ENCODE assay signal across 2 cellular contexts in genomic region chr7:412313-412710, GRCh38.
TF ChIP-seq lines count a peak whose summit lies in the region.

No MANE protein-coding gene starts in this region.

TF ChIP-seq in SK-N-SH, 30 proteins besides CTCF, POLR2A, EP300 and RAD21:
- TF ChIP-seq JUND (IDR thresholded peaks at IDR 0.05) (no peak), MEF2A (IDR thresholded peaks at IDR 0.05; ENCODE audit: borderline replicate concordance, low read depth) (no peak), USF2 (IDR thresholded peaks at IDR 0.05; ENCODE audit: borderline replicate concordance, low read depth, low read length) (no peak), YY1 (IDR thresholded peaks at IDR 0.05; ENCODE audit: low read depth) (no peak), MXI1 (IDR thresholded peaks at IDR 0.05; ENCODE audit: low read depth, low read length) (no peak), PBX3 (IDR thresholded peaks at IDR 0.05) (no peak), EZH2phosphoT487 (IDR thresholded peaks at IDR 0.05; ENCODE audit: borderline replicate concordance, low read depth) (no peak), TCF12 (IDR thresholded peaks at IDR 0.05) (no peak), USF1 (IDR thresholded peaks at IDR 0.05; ENCODE audit: borderline replicate concordance, low read depth) (no peak), FOXM1 (IDR thresholded peaks at IDR 0.05; ENCODE audit: low read depth) (no peak), ELF1 (IDR thresholded peaks at IDR 0.05) (no peak), IRF3 (IDR thresholded peaks at IDR 0.05; ENCODE audit: low read depth, low read length) (no peak)

TF ChIP-seq in SK-N-SH treated with all-trans-retinoic acid at 6 μM for 48 hours, 23 proteins besides CTCF, POLR2A, EP300 and RAD21:
- TF ChIP-seq TOX (CRISPR knock-in tag; IDR thresholded peaks at IDR 0.05; ENCODE audit: borderline replicate concordance): no peak
- no peak for TF ChIP-seq ZNF70 (CRISPR knock-in tag; IDR thresholded peaks at IDR 0.05)
- no peak for TF ChIP-seq ZNF565 (CRISPR knock-in tag; conservative IDR thresholded peaks at IDR 0.05; ENCODE audit: low read depth)
- no peak for TF ChIP-seq ISL1 (CRISPR knock-in tag; IDR thresholded peaks at IDR 0.05)
- no peak for TF ChIP-seq POU6F1 (CRISPR knock-in tag; IDR thresholded peaks at IDR 0.05; ENCODE audit: borderline replicate concordance, low read depth)
- TF ChIP-seq ZFP3 (CRISPR knock-in tag; IDR thresholded peaks at IDR 0.05): no peak
- no peak for TF ChIP-seq CREB5 (CRISPR knock-in tag; IDR thresholded peaks at IDR 0.05; ENCODE audit: low read depth)
- no peak for TF ChIP-seq SNAI2 (CRISPR knock-in tag; IDR thresholded peaks at IDR 0.05)
- TF ChIP-seq PPARA (CRISPR knock-in tag; IDR thresholded peaks at IDR 0.05; ENCODE audit: borderline replicate concordance): no peak
- TF ChIP-seq TSHZ2 (CRISPR knock-in tag; IDR thresholded peaks at IDR 0.05): no peak
- no peak for TF ChIP-seq ARNTL (CRISPR knock-in tag; IDR thresholded peaks at IDR 0.05; ENCODE audit: borderline replicate concordance, low read depth)
- TF ChIP-seq RARB (CRISPR knock-in tag; IDR thresholded peaks at IDR 0.05): no peak
- TF ChIP-seq OSR1 (CRISPR knock-in tag; IDR thresholded peaks at IDR 0.05): no peak
- TF ChIP-seq ZC3H10 (CRISPR knock-in tag; IDR thresholded peaks at IDR 0.05): no peak
- no peak for TF ChIP-seq ZFP30 (CRISPR knock-in tag; IDR thresholded peaks at IDR 0.05)
- no peak for TF ChIP-seq ESRRG (CRISPR knock-in tag; IDR thresholded peaks at IDR 0.05)
- no peak for TF ChIP-seq CSDC2 (CRISPR knock-in tag; IDR thresholded peaks at IDR 0.05)
